ENCODE assay signal across 8 cellular contexts in the genomic region with DNA sequence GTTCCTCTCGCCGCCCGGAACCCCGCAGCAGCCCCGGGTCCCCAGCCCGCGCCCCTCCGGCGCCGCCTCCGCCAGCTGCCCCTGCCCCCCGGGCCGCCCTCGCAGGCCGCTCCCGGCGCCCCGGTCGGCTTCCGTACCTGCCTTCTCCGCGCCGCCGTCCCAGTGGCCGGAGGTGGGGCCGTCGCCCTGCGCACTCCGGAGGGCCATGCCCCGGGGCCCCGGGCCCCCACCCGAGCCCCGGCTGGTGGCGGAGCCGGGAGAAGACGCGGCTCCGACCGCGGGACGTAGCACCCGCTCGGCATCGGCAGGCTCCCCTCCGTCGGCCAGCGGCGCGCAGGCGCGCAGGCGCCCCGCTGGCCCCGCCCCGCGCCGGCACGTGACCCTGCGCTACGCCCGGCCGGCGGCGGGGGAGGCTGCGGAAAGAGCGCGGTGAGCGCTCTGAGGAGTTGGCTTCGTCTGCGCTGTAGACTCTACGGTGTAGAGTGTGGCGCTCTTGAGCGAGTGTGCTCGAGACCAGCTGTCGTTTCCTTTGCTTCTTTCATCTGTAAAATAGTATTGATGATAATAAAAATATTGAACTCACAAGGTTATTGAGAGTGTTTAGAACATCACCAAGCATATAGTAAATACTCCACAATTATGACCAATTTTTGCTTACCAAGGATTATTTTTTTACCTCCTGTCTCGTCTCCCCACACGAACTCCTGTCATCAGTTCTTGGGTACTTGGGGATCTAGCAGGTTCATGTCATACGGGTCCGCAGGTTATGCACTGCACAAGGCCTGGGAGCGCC. TPM values are rescaled to one million over a fixed set of nuclear protein-coding genes. Genes with fewer than 3 reads are reported as not detected.
A peak's percentile ranks its signal among the peaks of the same experiment; 100 is the strongest.
DNase-seq lines count a peak whose midpoint lies in the region; ATAC-seq and TF ChIP-seq lines count a peak whose summit lies in the region.

A gene with protein sequence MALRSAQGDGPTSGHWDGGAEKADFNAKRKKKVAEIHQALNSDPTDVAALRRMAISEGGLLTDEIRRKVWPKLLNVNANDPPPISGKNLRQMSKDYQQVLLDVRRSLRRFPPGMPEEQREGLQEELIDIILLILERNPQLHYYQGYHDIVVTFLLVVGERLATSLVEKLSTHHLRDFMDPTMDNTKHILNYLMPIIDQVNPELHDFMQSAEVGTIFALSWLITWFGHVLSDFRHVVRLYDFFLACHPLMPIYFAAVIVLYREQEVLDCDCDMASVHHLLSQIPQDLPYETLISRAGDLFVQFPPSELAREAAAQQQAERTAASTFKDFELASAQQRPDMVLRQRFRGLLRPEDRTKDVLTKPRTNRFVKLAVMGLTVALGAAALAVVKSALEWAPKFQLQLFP (minus strand): TSS at position 335 of the 793 bp plus-strand sequence. CDS start 128 bp downstream, at position 207.

- CTCF ChIA-PET in activated B cell treated with CpG ODN at 0.5 μM for 24 hours (lab: Charles Lee): interaction anchor here (1.8 kb wide), 1 partner anchor 16 kb away, joined by 5 read pairs; no protein-coding TSS in a partner anchor

- H3K36me3 Mint-ChIP-seq in activated B cell treated with CpG ODN at 0.5 μM for 24 hours (ENCODE audit: low read depth): peaks cover 8% of the 10 kb centered on the region

- peaks cover 2% of the 10 kb centered on the region for H3K27me3 Mint-ChIP-seq in activated B cell treated with CpG ODN at 0.5 μM for 24 hours

- H3K27ac ChIP-seq in caudate nucleus (ENCODE audit: low read depth, low read length): peak within 1 kb of the TSS; percentile 70

- peak; percentile 98 for DNase-seq in AG20443 (ENCODE audit: low spot score)
- DNase-seq in NCI-H345 (lab: John Stamatoyannopoulos, UW): peak; percentile 94
- peak; percentile 91 for DNase-seq in activated B cell treated with CpG ODN at 0.5 μM for 24 hours
- DNase-seq in caudate nucleus (lab: John Stamatoyannopoulos, UW): peak in 58 of 61 donors; percentile 25 to 92 (median 75)
- DNase-seq in iris pigment epithelial cell (ENCODE audit: low read depth): peak; percentile 84
- peak; percentile 80 for DNase-seq in stimulated activated CD4-positive, alpha-beta T cell treated with anti-CD3 and anti-CD28 coated beads, Interleukin-12 subunit alpha, Interleukin-12 subunit beta, amount 100 ng/mL, for 4 hours

- peak within 1 kb of the TSS; percentile 93 for H3K4me3 Mint-ChIP-seq in activated B cell treated with CpG ODN at 0.5 μM for 24 hours

- ATAC-seq in GM19035 (IDR thresholded peaks at IDR 0.05; ENCODE audit: unreplicated experiment): peak; percentile 89
- ATAC-seq in HG03342 (IDR thresholded peaks at IDR 0.05; ENCODE audit: unreplicated experiment): peak; percentile 92
- ATAC-seq in activated B cell treated with CpG ODN at 0.5 μM for 24 hours (ENCODE audit: low read depth): peak; percentile 96

- intact Hi-C loops in activated B cell treated with CpG ODN at 0.5 μM for 24 hours (cut with micrococcal nuclease): loop anchor here (1.0 to 2.0 kb wide), 6 partner anchors 17 to 108 kb away; a partner anchor contains a TSS

- no peaks in the 10 kb centered on the region for H3K9me3 Mint-ChIP-seq in activated B cell treated with CpG ODN at 0.5 μM for 24 hours

- peaks cover 24% of the 10 kb centered on the region for H3K4me1 Mint-ChIP-seq in activated B cell treated with CpG ODN at 0.5 μM for 24 hours

- peak within 1 kb of the TSS; percentile 89 for H3K27ac Mint-ChIP-seq in activated B cell treated with CpG ODN at 0.5 μM for 24 hours

- POLR2A ChIA-PET in activated B cell treated with CpG ODN at 0.5 μM for 24 hours (lab: Charles Lee): interaction anchor here (0.6 to 1.8 kb wide), 6 partner anchors 55 to 101 kb away, joined by 3 to 10 read pairs (median 4); a partner anchor contains a TSS

- TF ChIP-seq CTCF in activated B cell treated with CpG ODN at 0.5 μM for 24 hours (IDR thresholded peaks at IDR 0.05): no peak

RNA-seq across cellular contexts. Expression of the gene that starts here (rescaled TPM):
- 21.4 and 24.1 TPM in 2 replicates for total RNA-seq in activated B cell treated with CpG ODN at 0.5 μM for 24 hours

Comparison
In these comparisons a context has a peak if more than half of its experiments do, and no peak if none do; other contexts are left out.
1. Peak in every context shown above with its lines: DNase-seq, ATAC-seq and H3K27ac ChIP-seq.